In genomic region chr5:75365740-75366139, GRCh38 we compare ENCODE assay signal across 14 cellular contexts. TPM values are rescaled to one million over a fixed set of nuclear protein-coding genes. Genes with fewer than 3 reads are reported as not detected.
DNase-seq lines count a peak whose midpoint lies in the region; FAIRE-seq and TF ChIP-seq lines count a peak whose summit lies in the region.
"Had no signal": no experiment of that assay in that cellular context is flagged by ENCODE, and none has a peak within 500 bp of the region (broad histone marks: within the 10 kb centered on the region; RNA-seq: fewer than 3 reads in every experiment).

No MANE protein-coding gene starts in this region.

- no peak overlapping the region for H2AFZ ChIP-seq in OCI-LY3 (ENCODE audit: low read depth, low read length)

- no peak overlapping the region for H3K4ac ChIP-seq in mesendoderm (ENCODE audit: low read depth, low read length)

- H2BK5ac ChIP-seq in mesendoderm (ENCODE audit: low read length), result no peak overlapping the region

- H3K4me2 ChIP-seq in OCI-LY3 (ENCODE audit: low read length) (no peak overlapping the region), mesendoderm (ENCODE audit: low read length) (no peak overlapping the region)

- no peak overlapping the region for H3K18ac ChIP-seq in mesendoderm (ENCODE audit: low read length)

- no peak overlapping the region for H3K4me3 ChIP-seq in OCI-LY3 (ENCODE audit: low read length)
- no peak overlapping the region for H3K4me3 ChIP-seq in bronchial epithelial cell (ENCODE audit: low read depth, low read length)
- H3K4me3 ChIP-seq in mesendoderm (ENCODE audit: low read length), result no peak overlapping the region

- H3K56ac ChIP-seq in mesendoderm (ENCODE audit: low read length), result no peak overlapping the region

- FAIRE-seq in G401.6 (lab: Jason Lieb, UNC) (peak; percentile 11), bronchial epithelial cell (lab: Jason Lieb, UNC) (no peak), frontal cortex (lab: Jason Lieb, UNC) (no peak)
- FAIRE-seq: GM12892 had no signal

- H3K23ac ChIP-seq in mesendoderm (ENCODE audit: low read length), result no peak overlapping the region

- no peak overlapping the region for H2BK120ac ChIP-seq in mesendoderm (ENCODE audit: low read depth, low read length)

- H3K9ac ChIP-seq in OCI-LY3 (ENCODE audit: low read length) (no peak overlapping the region), mesendoderm (ENCODE audit: low read length) (no peak overlapping the region)

- no peak overlapping the region for H2BK15ac ChIP-seq in mesendoderm (replicated peaks; ENCODE audit: low read depth)

- no peak overlapping the region for H4K8ac ChIP-seq in mesendoderm (ENCODE audit: low read depth, low read length)

- H3K9me3 ChIP-seq in OCI-LY3 (ENCODE audit: insufficient read depth, low read length), result no peaks in the 10 kb centered on the region

- H3K4me1 ChIP-seq in OCI-LY3 (ENCODE audit: low read length) (peaks cover 28% of the 10 kb centered on the region), mesendoderm (ENCODE audit: control insufficient read depth, low read depth, low read length) (no peaks in the 10 kb centered on the region)

- H3K27ac ChIP-seq in OCI-LY3 (ENCODE audit: low read length), result peak overlapping the region; percentile 98; the same call in 1 of the 2 replicates
- no peak overlapping the region for H3K27ac ChIP-seq in mesendoderm (ENCODE audit: low read depth, low read length)

- no CpG with 5 or more reads among the region's 1 CpG for WGBS in mesendoderm (ENCODE audit: extremely low coverage, insufficient coverage, low lambda C conversion rate)

- H3K36me3 ChIP-seq in OCI-LY3 (replicated peaks; ENCODE audit: low read depth, low read length), result peaks cover 17% of the 10 kb centered on the region
- no peaks in the 10 kb centered on the region for H3K36me3 ChIP-seq in bronchial epithelial cell (ENCODE audit: control insufficient read depth, insufficient read depth, low read length)
- H3K36me3 ChIP-seq in mesendoderm (ENCODE audit: control insufficient read depth, insufficient read depth, low read length), result peaks cover 2% of the 10 kb centered on the region

- no peaks in the 10 kb centered on the region for H3K27me3 ChIP-seq in OCI-LY3 (ENCODE audit: low read depth, low read length)
- H3K27me3 ChIP-seq in bronchial epithelial cell (ENCODE audit: control insufficient read depth, insufficient read depth, low read length), result no peaks in the 10 kb centered on the region
- H3K27me3 ChIP-seq in mesendoderm (ENCODE audit: insufficient read depth, low read length, poor library complexity), result no peaks in the 10 kb centered on the region

- no peak overlapping the region for H4K5ac ChIP-seq in mesendoderm (ENCODE audit: low read length)

- no peak for TF ChIP-seq CTCF in OCI-LY3 (IDR thresholded peaks at IDR 0.05; ENCODE audit: low read depth, low read length)
- no peak for TF ChIP-seq CTCF in bronchial epithelial cell (IDR thresholded peaks at IDR 0.05; ENCODE audit: insufficient read depth, low read length, severe bottlenecking)

- H3K79me2 ChIP-seq in OCI-LY3 (ENCODE audit: low read length) (no peaks in the 10 kb centered on the region), mesendoderm (ENCODE audit: control insufficient read depth, insufficient read depth, low read length) (no peaks in the 10 kb centered on the region)

- H3K79me1 ChIP-seq in mesendoderm (ENCODE audit: low read length), result no peaks in the 10 kb centered on the region

- no peak overlapping the region for H2AK5ac ChIP-seq in mesendoderm (ENCODE audit: low read length)

- H4K20me1 ChIP-seq in OCI-LY3 (ENCODE audit: insufficient read depth, low read length), result no peaks in the 10 kb centered on the region

- DNase-seq in bronchial epithelial cell (ENCODE audit: low read depth) (peak; percentile 12), mesendoderm (peak; percentile 81), nucleus accumbens (lab: John Stamatoyannopoulos, UW) (no peak), NCI-H1694 (lab: John Stamatoyannopoulos, UW) (no peak), frontal cortex (ENCODE audit: low spot score in 2 of 2) (no peak)
- DNase-seq: AML-193, GOT3, Karpas-422, MM.1S, NCI-H2029, NCI-H510A treated with DMSO at 0.1 percent for 48 hours had no signal

RNA-seq across cellular contexts. Expression of gene HMGCR, which starts 28.7 kb away (rescaled TPM):
- total RNA-seq in bronchial epithelial cell (83.7 and 124 TPM in 2 replicates), frontal cortex (519 TPM)
- 142 TPM for polyA plus RNA-seq in mesendoderm (2013, experiment 1 of 2)
- 146 TPM for polyA plus RNA-seq in mesendoderm (2013, experiment 2 of 2)

Comparison
In these comparisons a context has a peak if more than half of its experiments do, and no peak if none do; other contexts are left out.
1. DNase-seq: peak in bronchial epithelial cell (single experiment) and mesendoderm (single experiment); none in nucleus accumbens (0 of 56), NCI-H1694 (single experiment) and frontal cortex (0 of 2).